Comparison of ENCODE assay signal across 1 cellular context in the genomic region with DNA sequence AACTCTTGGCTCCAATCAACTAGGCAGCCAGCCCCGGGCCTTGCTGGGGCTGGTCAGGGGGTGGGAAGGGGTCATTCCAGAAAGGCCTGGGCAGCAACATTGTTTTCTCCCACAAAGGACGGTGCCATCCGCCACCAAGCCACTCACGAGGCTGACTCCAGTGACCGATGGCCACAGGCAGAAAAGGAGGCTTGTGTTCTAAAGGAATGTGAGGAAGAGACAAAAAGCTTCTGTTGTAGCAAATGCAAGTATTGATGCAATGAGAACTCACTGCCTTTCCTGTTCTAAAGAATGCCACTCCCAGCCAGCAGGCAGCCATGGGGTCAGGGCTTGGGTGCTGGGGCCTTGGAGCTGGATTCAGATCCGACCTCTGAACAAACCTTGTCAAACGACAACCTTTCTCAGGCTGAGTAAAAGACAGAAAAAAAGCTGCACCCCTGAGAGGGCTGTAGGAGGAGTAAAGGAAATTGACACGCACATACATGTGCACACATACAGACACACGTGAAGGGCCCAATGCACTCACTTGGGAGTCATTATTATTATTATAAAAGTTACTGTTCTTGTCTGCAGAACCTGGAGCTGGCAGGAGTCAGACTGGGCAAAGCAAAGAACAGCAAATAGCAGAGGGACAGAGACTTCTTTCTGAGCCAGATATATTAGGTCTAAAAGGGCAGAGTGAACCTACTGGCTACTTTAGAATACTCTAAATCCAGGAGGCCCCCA.
A peak's percentile ranks its signal among the peaks of the same experiment; 100 is the strongest.
TF ChIP-seq lines count a peak whose summit lies in the region.

No MANE protein-coding gene starts in this region.

TF ChIP-seq in HepG2, 621 proteins besides CTCF, POLR2A, EP300 and RAD21 (continues in another document):
- TF ChIP-seq SNRNP70 (IDR thresholded peaks at IDR 0.05; ENCODE audit: low read depth, low read length) (no peak), CHCHD3 (CRISPR knock-in tag; IDR thresholded peaks at IDR 0.05) (no peak), MED8 (CRISPR knock-in tag; IDR thresholded peaks at IDR 0.05; ENCODE audit: insufficient replicate concordance) (no peak), ZNF556 (CRISPR knock-in tag; IDR thresholded peaks at IDR 0.05; ENCODE audit: borderline replicate concordance) (no peak), ZFX (CRISPR knock-in tag; IDR thresholded peaks at IDR 0.05; ENCODE audit: low read depth) (0 out of 2 replicates have a peak, but pooled peaks have one; percentile 6), ZNF607 (CRISPR knock-in tag; IDR thresholded peaks at IDR 0.05; ENCODE audit: borderline replicate concordance) (no peak), ZNF83 (CRISPR knock-in tag; IDR thresholded peaks at IDR 0.05; ENCODE audit: borderline replicate concordance) (no peak), ISL2 (CRISPR knock-in tag; IDR thresholded peaks at IDR 0.05) (no peak), CBX5 (CRISPR knock-in tag; IDR thresholded peaks at IDR 0.05; ENCODE audit: borderline replicate concordance) (peak; percentile 30; the same call in 1 of the 2 replicates), NR2F6 (IDR thresholded peaks at IDR 0.05) (0 out of 2 replicates have a peak, but pooled peaks have one; percentile 23), NR2F6 (CRISPR knock-in tag; IDR thresholded peaks at IDR 0.05) (peak; percentile 48; the same call in 1 of the 2 replicates), SSRP1 (CRISPR knock-in tag; IDR thresholded peaks at IDR 0.05) (no peak), ASH2L (IDR thresholded peaks at IDR 0.05; ENCODE audit: insufficient read length, low read depth, low read length) (peak; percentile 86), ZNF124 (CRISPR knock-in tag; IDR thresholded peaks at IDR 0.05) (0 out of 2 replicates have a peak, but pooled peaks have one; percentile 0), CERS6 (CRISPR knock-in tag; IDR thresholded peaks at IDR 0.05) (no peak), CHD4 (IDR thresholded peaks at IDR 0.05; ENCODE audit: borderline replicate concordance, low read length) (peak; percentile 89; the same call in 1 of the 2 replicates), U2AF2 (IDR thresholded peaks at IDR 0.05; ENCODE audit: low read depth, low read length) (no peak), ZBTB33 (CRISPR knock-in tag; IDR thresholded peaks at IDR 0.05) (0 out of 2 replicates have a peak, but pooled peaks have one; percentile 30), RCOR2 (CRISPR knock-in tag; IDR thresholded peaks at IDR 0.05) (0 out of 2 replicates have a peak, but pooled peaks have one; percentile 29), HNRNPL (IDR thresholded peaks at IDR 0.05; ENCODE audit: low read depth, low read length) (0 out of 2 replicates have a peak, but pooled peaks have one; percentile 60), MNT (IDR thresholded peaks at IDR 0.05) (0 out of 2 replicates have a peak, but pooled peaks have one; percentile 3), ZNF354B (CRISPR knock-in tag; IDR thresholded peaks at IDR 0.05) (no peak), GATAD2A (CRISPR knock-in tag; IDR thresholded peaks at IDR 0.05) (peak; percentile 53; the same call in 1 of the 2 replicates), DR1 (CRISPR knock-in tag; IDR thresholded peaks at IDR 0.05) (no peak), ZNF703 (CRISPR knock-in tag; IDR thresholded peaks at IDR 0.05; ENCODE audit: borderline replicate concordance) (no peak), SIX1 (CRISPR knock-in tag; IDR thresholded peaks at IDR 0.05; ENCODE audit: borderline replicate concordance) (no peak), NFYC (CRISPR knock-in tag; IDR thresholded peaks at IDR 0.05) (no peak), GTF3A (CRISPR knock-in tag; conservative IDR thresholded peaks at IDR 0.05) (no peak), MAX (IDR thresholded peaks at IDR 0.05) (0 out of 2 replicates have a peak, but pooled peaks have one; percentile 12), ZFYVE20 (CRISPR knock-in tag; IDR thresholded peaks at IDR 0.05; ENCODE audit: borderline replicate concordance, low read depth) (no peak), BCL6 (CRISPR knock-in tag; IDR thresholded peaks at IDR 0.05) (peak; percentile 33; the same call in 1 of the 2 replicates), SMYD3 (CRISPR knock-in tag; IDR thresholded peaks at IDR 0.05) (no peak), CREM (IDR thresholded peaks at IDR 0.05) (no peak), CREM (CRISPR knock-in tag; IDR thresholded peaks at IDR 0.05) (no peak), ETV5 (CRISPR knock-in tag; IDR thresholded peaks at IDR 0.05; ENCODE audit: borderline replicate concordance) (peak; percentile 14; the same call in 1 of the 2 replicates), SOX6 (IDR thresholded peaks at IDR 0.05) (no peak), SOX6 (CRISPR knock-in tag; IDR thresholded peaks at IDR 0.05) (peak; percentile 6; the same call in 1 of the 2 replicates), ZNF678 (CRISPR knock-in tag; IDR thresholded peaks at IDR 0.05) (no peak), GATAD1 (CRISPR knock-in tag; IDR thresholded peaks at IDR 0.05) (no peak)
- TF ChIP-seq, protein P1, sequence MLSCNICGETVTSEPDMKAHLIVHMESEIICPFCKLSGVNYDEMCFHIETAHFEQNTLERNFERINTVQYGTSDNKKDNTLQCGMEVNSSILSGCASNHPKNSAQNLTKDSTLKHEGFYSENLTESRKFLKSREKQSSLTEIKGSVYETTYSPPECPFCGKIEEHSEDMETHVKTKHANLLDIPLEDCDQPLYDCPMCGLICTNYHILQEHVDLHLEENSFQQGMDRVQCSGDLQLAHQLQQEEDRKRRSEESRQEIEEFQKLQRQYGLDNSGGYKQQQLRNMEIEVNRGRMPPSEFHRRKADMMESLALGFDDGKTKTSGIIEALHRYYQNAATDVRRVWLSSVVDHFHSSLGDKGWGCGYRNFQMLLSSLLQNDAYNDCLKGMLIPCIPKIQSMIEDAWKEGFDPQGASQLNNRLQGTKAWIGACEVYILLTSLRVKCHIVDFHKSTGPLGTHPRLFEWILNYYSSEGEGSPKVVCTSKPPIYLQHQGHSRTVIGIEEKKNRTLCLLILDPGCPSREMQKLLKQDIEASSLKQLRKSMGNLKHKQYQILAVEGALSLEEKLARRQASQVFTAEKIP (CRISPR knock-in tag; IDR thresholded peaks at IDR 0.05; ENCODE audit: borderline replicate concordance), result no peak
- TF ChIP-seq, protein P2, sequence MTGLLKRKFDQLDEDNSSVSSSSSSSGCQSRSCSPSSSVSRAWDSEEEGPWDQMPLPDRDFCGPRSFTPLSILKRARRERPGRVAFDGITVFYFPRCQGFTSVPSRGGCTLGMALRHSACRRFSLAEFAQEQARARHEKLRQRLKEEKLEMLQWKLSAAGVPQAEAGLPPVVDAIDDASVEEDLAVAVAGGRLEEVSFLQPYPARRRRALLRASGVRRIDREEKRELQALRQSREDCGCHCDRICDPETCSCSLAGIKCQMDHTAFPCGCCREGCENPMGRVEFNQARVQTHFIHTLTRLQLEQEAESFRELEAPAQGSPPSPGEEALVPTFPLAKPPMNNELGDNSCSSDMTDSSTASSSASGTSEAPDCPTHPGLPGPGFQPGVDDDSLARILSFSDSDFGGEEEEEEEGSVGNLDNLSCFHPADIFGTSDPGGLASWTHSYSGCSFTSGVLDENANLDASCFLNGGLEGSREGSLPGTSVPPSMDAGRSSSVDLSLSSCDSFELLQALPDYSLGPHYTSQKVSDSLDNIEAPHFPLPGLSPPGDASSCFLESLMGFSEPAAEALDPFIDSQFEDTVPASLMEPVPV (CRISPR knock-in tag; IDR thresholded peaks at IDR 0.05), result no peak
- TF ChIP-seq, protein P3, sequence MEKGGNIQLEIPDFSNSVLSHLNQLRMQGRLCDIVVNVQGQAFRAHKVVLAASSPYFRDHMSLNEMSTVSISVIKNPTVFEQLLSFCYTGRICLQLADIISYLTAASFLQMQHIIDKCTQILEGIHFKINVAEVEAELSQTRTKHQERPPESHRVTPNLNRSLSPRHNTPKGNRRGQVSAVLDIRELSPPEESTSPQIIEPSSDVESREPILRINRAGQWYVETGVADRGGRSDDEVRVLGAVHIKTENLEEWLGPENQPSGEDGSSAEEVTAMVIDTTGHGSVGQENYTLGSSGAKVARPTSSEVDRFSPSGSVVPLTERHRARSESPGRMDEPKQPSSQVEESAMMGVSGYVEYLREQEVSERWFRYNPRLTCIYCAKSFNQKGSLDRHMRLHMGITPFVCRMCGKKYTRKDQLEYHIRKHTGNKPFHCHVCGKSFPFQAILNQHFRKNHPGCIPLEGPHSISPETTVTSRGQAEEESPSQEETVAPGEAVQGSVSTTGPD (CRISPR knock-in tag; IDR thresholded peaks at IDR 0.05), result no peak
- TF ChIP-seq, protein P4, sequence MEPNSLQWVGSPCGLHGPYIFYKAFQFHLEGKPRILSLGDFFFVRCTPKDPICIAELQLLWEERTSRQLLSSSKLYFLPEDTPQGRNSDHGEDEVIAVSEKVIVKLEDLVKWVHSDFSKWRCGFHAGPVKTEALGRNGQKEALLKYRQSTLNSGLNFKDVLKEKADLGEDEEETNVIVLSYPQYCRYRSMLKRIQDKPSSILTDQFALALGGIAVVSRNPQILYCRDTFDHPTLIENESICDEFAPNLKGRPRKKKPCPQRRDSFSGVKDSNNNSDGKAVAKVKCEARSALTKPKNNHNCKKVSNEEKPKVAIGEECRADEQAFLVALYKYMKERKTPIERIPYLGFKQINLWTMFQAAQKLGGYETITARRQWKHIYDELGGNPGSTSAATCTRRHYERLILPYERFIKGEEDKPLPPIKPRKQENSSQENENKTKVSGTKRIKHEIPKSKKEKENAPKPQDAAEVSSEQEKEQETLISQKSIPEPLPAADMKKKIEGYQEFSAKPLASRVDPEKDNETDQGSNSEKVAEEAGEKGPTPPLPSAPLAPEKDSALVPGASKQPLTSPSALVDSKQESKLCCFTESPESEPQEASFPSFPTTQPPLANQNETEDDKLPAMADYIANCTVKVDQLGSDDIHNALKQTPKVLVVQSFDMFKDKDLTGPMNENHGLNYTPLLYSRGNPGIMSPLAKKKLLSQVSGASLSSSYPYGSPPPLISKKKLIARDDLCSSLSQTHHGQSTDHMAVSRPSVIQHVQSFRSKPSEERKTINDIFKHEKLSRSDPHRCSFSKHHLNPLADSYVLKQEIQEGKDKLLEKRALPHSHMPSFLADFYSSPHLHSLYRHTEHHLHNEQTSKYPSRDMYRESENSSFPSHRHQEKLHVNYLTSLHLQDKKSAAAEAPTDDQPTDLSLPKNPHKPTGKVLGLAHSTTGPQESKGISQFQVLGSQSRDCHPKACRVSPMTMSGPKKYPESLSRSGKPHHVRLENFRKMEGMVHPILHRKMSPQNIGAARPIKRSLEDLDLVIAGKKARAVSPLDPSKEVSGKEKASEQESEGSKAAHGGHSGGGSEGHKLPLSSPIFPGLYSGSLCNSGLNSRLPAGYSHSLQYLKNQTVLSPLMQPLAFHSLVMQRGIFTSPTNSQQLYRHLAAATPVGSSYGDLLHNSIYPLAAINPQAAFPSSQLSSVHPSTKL (CRISPR knock-in tag; IDR thresholded peaks at IDR 0.05), result peak; percentile 46
- TF ChIP-seq, protein P5, sequence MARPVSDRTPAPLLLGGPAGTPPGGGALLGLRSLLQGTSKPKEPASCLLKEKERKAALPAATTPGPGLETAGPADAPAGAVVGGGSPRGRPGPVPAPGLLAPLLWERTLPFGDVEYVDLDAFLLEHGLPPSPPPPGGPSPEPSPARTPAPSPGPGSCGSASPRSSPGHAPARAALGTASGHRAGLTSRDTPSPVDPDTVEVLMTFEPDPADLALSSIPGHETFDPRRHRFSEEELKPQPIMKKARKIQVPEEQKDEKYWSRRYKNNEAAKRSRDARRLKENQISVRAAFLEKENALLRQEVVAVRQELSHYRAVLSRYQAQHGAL (CRISPR knock-in tag; IDR thresholded peaks at IDR 0.05; ENCODE audit: not compliant biosample characterization), result no peak
- TF ChIP-seq, protein P6, sequence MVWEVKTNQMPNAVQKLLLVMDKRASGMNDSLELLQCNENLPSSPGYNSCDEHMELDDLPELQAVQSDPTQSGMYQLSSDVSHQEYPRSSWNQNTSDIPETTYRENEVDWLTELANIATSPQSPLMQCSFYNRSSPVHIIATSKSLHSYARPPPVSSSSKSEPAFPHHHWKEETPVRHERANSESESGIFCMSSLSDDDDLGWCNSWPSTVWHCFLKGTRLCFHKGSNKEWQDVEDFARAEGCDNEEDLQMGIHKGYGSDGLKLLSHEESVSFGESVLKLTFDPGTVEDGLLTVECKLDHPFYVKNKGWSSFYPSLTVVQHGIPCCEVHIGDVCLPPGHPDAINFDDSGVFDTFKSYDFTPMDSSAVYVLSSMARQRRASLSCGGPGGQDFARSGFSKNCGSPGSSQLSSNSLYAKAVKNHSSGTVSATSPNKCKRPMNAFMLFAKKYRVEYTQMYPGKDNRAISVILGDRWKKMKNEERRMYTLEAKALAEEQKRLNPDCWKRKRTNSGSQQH (CRISPR knock-in tag; IDR thresholded peaks at IDR 0.05; ENCODE audit: low read depth), result no peak
